ENCODE assay signal across 28 cellular contexts in the genomic region with DNA sequence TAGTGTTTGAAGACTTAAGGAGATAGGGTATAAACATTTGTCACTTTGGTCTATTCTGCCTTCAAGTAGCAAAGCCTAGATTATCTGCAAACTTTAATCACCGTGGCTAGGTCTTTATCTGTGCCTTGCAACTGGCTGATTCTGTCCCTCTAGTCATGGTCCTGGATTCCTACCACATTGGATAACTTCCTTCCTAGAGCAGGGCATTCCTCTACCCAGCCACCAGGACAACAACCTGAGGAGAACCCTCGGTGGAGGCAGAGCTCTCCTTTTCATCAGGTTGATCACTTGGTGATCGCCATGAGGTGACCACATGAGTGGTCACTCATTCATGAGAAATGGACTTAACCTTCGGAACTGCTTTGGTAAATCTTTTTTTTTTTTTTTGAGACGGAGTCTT.
"Had no signal": no experiment of that assay in that cellular context is flagged by ENCODE, and none has a peak within 500 bp of the region (broad histone marks: within the 10 kb centered on the region; RNA-seq: fewer than 3 reads in every experiment).

No MANE protein-coding gene starts in this region.

- H3K4me3 ChIP-seq: ascending aorta, breast epithelium, cardiac muscle cell, colonic mucosa, esophagus muscularis mucosa, gastrocnemius medialis had no signal

- ATAC-seq: activated CD4-positive, CD25-positive, alpha-beta regulatory T cell treated with anti-CD3 and anti-CD28 coated beads, Interleukin-2, amount 50 U/mL, for 24 hours; activated CD8-positive, alpha-beta T cell treated with anti-CD3 and anti-CD28 coated beads for 36 hours; activated naive CD4-positive, alpha-beta T cell treated with anti-CD3 and anti-CD28 coated beads, Interleukin-2, amount 50 U/mL, for 72 hours; activated T-cell treated with anti-CD3 and anti-CD28 coated beads, Interleukin-2, amount 50 U/mL, for 4 hours; foreskin keratinocyte; gastrocnemius medialis had no signal

- H3K27me3 ChIP-seq: ascending aorta, breast epithelium, cardiac muscle cell, colonic mucosa, esophagus muscularis mucosa, foreskin keratinocyte, gastrocnemius medialis had no signal

- H3K4me1 ChIP-seq: ascending aorta, breast epithelium, colonic mucosa, esophagus muscularis mucosa, foreskin keratinocyte had no signal

- H3K36me3 ChIP-seq: ascending aorta, breast epithelium, cardiac muscle cell, colonic mucosa, esophagus muscularis mucosa, gastrocnemius medialis, WERI-Rb-1 had no signal

- FAIRE-seq: TTC549 had no signal

- H3K9me3 ChIP-seq: ascending aorta, breast epithelium, colonic mucosa, esophagus muscularis mucosa, gastrocnemius medialis had no signal

- DNase-seq: activated B cell treated with CpG ODN at 0.5 μM for 24 hours; activated CD4-positive, alpha-beta T cell treated with anti-CD3 and anti-CD28 coated beads for 48 hours; activated CD4-positive, alpha-beta T cell treated with anti-CD3 and anti-CD28 coated beads, Interleukin-2, amount 50 U/mL, for 1 hour; activated CD4-positive, alpha-beta T cell treated with anti-CD3 and anti-CD28 coated beads, Interleukin-2, amount 50 U/mL, for 48 hours; activated CD8-positive, alpha-beta memory T cell treated with anti-CD3 and anti-CD28 coated beads for 24 hours; activated CD8-positive, alpha-beta T cell treated with anti-CD3 and anti-CD28 coated beads for 36 hours; activated effector memory CD4-positive, alpha-beta T cell treated with anti-CD3 and anti-CD28 coated beads, Interleukin-2, amount 50 U/mL, for 16 hours; activated naive CD4-positive, alpha-beta T cell; activated naive CD4-positive, alpha-beta T cell treated with anti-CD3 and anti-CD28 coated beads, Interleukin-2, amount 10 ng/mL, durations not matched to agents 7 days and 5 days; activated naive CD8-positive, alpha-beta T cell treated with anti-CD3 and anti-CD28 coated beads, Interleukin-2, amount 10 ng/mL, durations not matched to agents 7 days and 5 days; activated T-cell treated with anti-CD3 and anti-CD28 coated beads, Interleukin-2, amount 50 U/mL, for 4 hours; central memory CD4-positive, alpha-beta T cell; cerebellar nuclear complex; colonic mucosa; effector CD8-positive, alpha-beta T cell; erythroblast; foreskin keratinocyte; gastrocnemius medialis; glutamatergic neuron; T-helper 2 cell; WERI-Rb-1 had no signal

- H3K27ac ChIP-seq: ascending aorta, breast epithelium, cardiac muscle cell, colonic mucosa, esophagus muscularis mucosa, foreskin keratinocyte, gastrocnemius medialis, WERI-Rb-1 had no signal
